31 cellular contexts compared by ENCODE assay signal in the genomic region with DNA sequence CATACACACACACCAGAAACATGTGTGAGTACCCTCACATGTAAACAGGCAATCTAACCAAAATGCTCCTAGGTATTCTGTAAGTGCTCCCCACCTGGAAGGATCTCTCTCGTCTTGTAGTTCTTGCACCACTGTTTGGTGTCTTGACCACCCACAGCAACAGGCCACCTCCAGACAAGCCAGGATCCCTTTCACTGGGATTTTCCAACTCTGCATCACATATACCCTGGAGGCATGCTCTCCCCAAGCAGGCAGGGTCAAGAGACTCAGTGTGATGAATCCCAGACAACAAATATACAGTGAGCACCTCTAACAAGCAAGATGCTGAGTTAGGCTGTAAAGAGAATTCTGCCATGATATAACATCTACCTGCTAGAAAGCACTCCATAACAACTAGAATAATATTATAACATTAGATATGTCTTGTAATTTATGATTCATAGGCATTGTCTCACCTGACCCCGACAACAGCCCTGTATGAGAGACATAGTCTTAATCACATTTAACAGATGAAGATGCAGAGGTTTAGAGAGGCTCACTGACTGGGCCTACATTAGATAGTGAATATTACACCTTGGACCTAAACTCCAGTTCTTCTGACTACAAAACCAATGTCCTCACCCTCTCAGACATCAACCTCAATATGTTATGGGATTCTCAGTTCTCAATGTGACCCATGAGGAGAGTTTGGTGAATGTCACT.
A peak's percentile ranks its signal among the peaks of the same experiment; 100 is the strongest.
DNase-seq lines count a peak whose midpoint lies in the region; ATAC-seq, FAIRE-seq and TF ChIP-seq lines count a peak whose summit lies in the region.
"Had no signal": no experiment of that assay in that cellular context is flagged by ENCODE, and none has a peak within 500 bp of the region (broad histone marks: within the 10 kb centered on the region; RNA-seq: fewer than 3 reads in every experiment).

No MANE protein-coding gene starts in this region.

- peak overlapping the region; percentile 38 for H3K27ac Mint-ChIP-seq in CD8-positive, alpha-beta T cell
- peak overlapping the region; percentile 90 for H3K27ac Mint-ChIP-seq in activated CD8-positive, alpha-beta T cell treated with anti-CD3 and anti-CD28 coated beads, Interleukin-2, amount 10 ng/mL, durations not matched to agents 7 days and 5 days
- peak overlapping the region; percentile 77 to 96 (median 80) for H3K27ac Mint-ChIP-seq in immature natural killer cell
- H3K27ac Mint-ChIP-seq: GM23338; stimulated activated memory B cell treated with anti-CD40 and anti-IgM and Interleukin-4, amounts not matched to agents 10 μg/mL and 1 μg/mL and 100 μg/mL, for 72 hours had no signal

- intact Hi-C loops in CD8-positive, alpha-beta T cell (cut with DNase I, micrococcal nuclease), result no loop called here

- peak overlapping the region; percentile 26; the same call in 1 of the 2 replicates for H3K4me2 ChIP-seq in BLaER1
- H3K4me2 ChIP-seq: GM23338 had no signal

- TF ChIP-seq POLR2A in tibial nerve (IDR thresholded peaks at IDR 0.05), result no peak

- H3K4me1 Mint-ChIP-seq in CD8-positive, alpha-beta T cell (ENCODE audit: low read depth), result peaks cover 20% of the 10 kb centered on the region
- H3K4me1 Mint-ChIP-seq in activated CD8-positive, alpha-beta T cell treated with anti-CD3 and anti-CD28 coated beads, Interleukin-2, amount 10 ng/mL, durations not matched to agents 7 days and 5 days (ENCODE audit: low read depth), result peaks cover 34% of the 10 kb centered on the region
- peaks cover 23 to 30% of the 10 kb centered on the region in 2 donors for H3K4me1 Mint-ChIP-seq in immature natural killer cell
- H3K4me1 Mint-ChIP-seq: GM23338 had no signal

- H4K20me1 ChIP-seq in BLaER1, result no peaks in the 10 kb centered on the region

- FAIRE-seq in RCC 7860 (lab: Jason Lieb, UNC), result no peak
- FAIRE-seq: colon, GM12878, K562, urothelium cell line had no signal

- no peak overlapping the region for H3K9ac ChIP-seq in BLaER1

- CTCF ChIA-PET in CD8-positive, alpha-beta T cell (lab: Charles Lee), result no interaction called here
- CTCF ChIA-PET in activated CD8-positive, alpha-beta T cell treated with anti-CD3 and anti-CD28 coated beads, Interleukin-2, amount 10 ng/mL, durations not matched to agents 7 days and 5 days (lab: Charles Lee), result no interaction called here

- H3K4me1 ChIP-seq in BLaER1 (peaks cover 19% of the 10 kb centered on the region), tibial nerve (no peaks in the 10 kb centered on the region)
- peaks cover 11% of the 10 kb centered on the region for H3K4me1 ChIP-seq in CD8-positive, alpha-beta T cell (ENCODE audit: insufficient read depth, low read length)
- H3K4me1 ChIP-seq: breast epithelium, psoas muscle, sigmoid colon, SJCRH30, suprapubic skin had no signal

- no peak for TF ChIP-seq EP300 in tibial nerve (IDR thresholded peaks at IDR 0.05)

- peaks cover 7% of the 10 kb centered on the region for H3K9me3 Mint-ChIP-seq in CD8-positive, alpha-beta T cell
- H3K9me3 Mint-ChIP-seq in activated CD8-positive, alpha-beta T cell treated with anti-CD3 and anti-CD28 coated beads, Interleukin-2, amount 10 ng/mL, durations not matched to agents 7 days and 5 days (ENCODE audit: insufficient read depth), result peaks cover 17% of the 10 kb centered on the region
- H3K9me3 Mint-ChIP-seq in immature natural killer cell, result peaks cover 0 to 1% (median 0%) of the 10 kb centered on the region in 6 donors

- H3K4me3 Mint-ChIP-seq in CD8-positive, alpha-beta T cell, result no peak overlapping the region
- peak overlapping the region; percentile 12 for H3K4me3 Mint-ChIP-seq in activated CD8-positive, alpha-beta T cell treated with anti-CD3 and anti-CD28 coated beads, Interleukin-2, amount 10 ng/mL, durations not matched to agents 7 days and 5 days
- peak overlapping the region; percentile 27 to 50 (median 35) for H3K4me3 Mint-ChIP-seq in immature natural killer cell
- H3K4me3 Mint-ChIP-seq: GM23338; stimulated activated memory B cell treated with anti-CD40 and anti-IgM and Interleukin-4, amounts not matched to agents 10 μg/mL and 1 μg/mL and 100 μg/mL, for 72 hours had no signal

- no peaks in the 10 kb centered on the region for H3K36me3 ChIP-seq in BLaER1
- no peaks in the 10 kb centered on the region for H3K36me3 ChIP-seq in CD8-positive, alpha-beta T cell (ENCODE audit: insufficient read depth, low read length)
- no peaks in the 10 kb centered on the region for H3K36me3 ChIP-seq in tibial nerve
- H3K36me3 ChIP-seq: breast epithelium, heart right ventricle, sigmoid colon, SJCRH30, suprapubic skin had no signal

- ATAC-seq in CD8-positive, alpha-beta T cell, result no peak
- peak; percentile 7 for ATAC-seq in activated CD8-positive, alpha-beta T cell treated with anti-CD3 and anti-CD28 coated beads, Interleukin-2, amount 10 ng/mL, durations not matched to agents 7 days and 5 days
- ATAC-seq: GM23338; heart right ventricle; K562; Panc1; psoas muscle; stimulated activated memory B cell treated with anti-CD40 and anti-IgM and Interleukin-4, amounts not matched to agents 10 μg/mL and 1 μg/mL and 100 μg/mL, for 72 hours had no signal

- WGBS in tibial nerve, 2 donors, result 87 to 91% methylated on average over 2 of the region's 2 CpGs

- H3K9me3 ChIP-seq in BLaER1 (peaks cover 6% of the 10 kb centered on the region), tibial nerve (no peaks in the 10 kb centered on the region)
- no peaks in the 10 kb centered on the region for H3K9me3 ChIP-seq in CD8-positive, alpha-beta T cell (ENCODE audit: low read length)
- H3K9me3 ChIP-seq: breast epithelium, psoas muscle, sigmoid colon, SJCRH30, suprapubic skin had no signal

- no peaks in the 10 kb centered on the region for H3K27me3 ChIP-seq in BLaER1
- no peaks in the 10 kb centered on the region for H3K27me3 ChIP-seq in CD8-positive, alpha-beta T cell (ENCODE audit: insufficient read depth, low read length)
- H3K27me3 ChIP-seq in tibial nerve, result no peaks in the 10 kb centered on the region
- H3K27me3 ChIP-seq: breast epithelium, heart right ventricle, sigmoid colon, SJCRH30, suprapubic skin had no signal

- no peak overlapping the region for H3K27ac ChIP-seq in BLaER1
- H3K27ac ChIP-seq in CD8-positive, alpha-beta T cell (ENCODE audit: low read depth, low read length), result no peak overlapping the region
- no peak overlapping the region for H3K27ac ChIP-seq in tibial nerve
- H3K27ac ChIP-seq: breast epithelium, psoas muscle, sigmoid colon, SJCRH30, suprapubic skin had no signal

- POLR2A ChIA-PET in CD8-positive, alpha-beta T cell (lab: Charles Lee), result no interaction called here
- POLR2A ChIA-PET in activated CD8-positive, alpha-beta T cell treated with anti-CD3 and anti-CD28 coated beads, Interleukin-2, amount 10 ng/mL, durations not matched to agents 7 days and 5 days (lab: Charles Lee), result no interaction called here

- no peaks in the 10 kb centered on the region for H3K36me3 Mint-ChIP-seq in CD8-positive, alpha-beta T cell
- H3K36me3 Mint-ChIP-seq in activated CD8-positive, alpha-beta T cell treated with anti-CD3 and anti-CD28 coated beads, Interleukin-2, amount 10 ng/mL, durations not matched to agents 7 days and 5 days (ENCODE audit: low read depth), result peaks cover 32% of the 10 kb centered on the region
- peaks cover 4 to 5% (median 4%) of the 10 kb centered on the region in 3 donors for H3K36me3 Mint-ChIP-seq in immature natural killer cell
- H3K36me3 Mint-ChIP-seq: stimulated activated memory B cell treated with anti-CD40 and anti-IgM and Interleukin-4, amounts not matched to agents 10 μg/mL and 1 μg/mL and 100 μg/mL, for 72 hours had no signal

- H3K4me3 ChIP-seq in BLaER1, result no peak overlapping the region
- no peak overlapping the region for H3K4me3 ChIP-seq in CD8-positive, alpha-beta T cell (ENCODE audit: low read depth, low read length)
- H3K4me3 ChIP-seq in tibial nerve, result no peak overlapping the region
- H3K4me3 ChIP-seq: breast epithelium, GM12878, GM23338, heart right ventricle, K562, psoas muscle, sigmoid colon, SJCRH30, suprapubic skin had no signal

- DNase-seq in CD8-positive, alpha-beta T cell, result no peak
- no peak for DNase-seq in activated CD8-positive, alpha-beta T cell treated with anti-CD3 and anti-CD28 coated beads, Interleukin-2, amount 10 ng/mL, durations not matched to agents 7 days and 5 days
- DNase-seq in immature natural killer cell, result no peak
- no peak for DNase-seq in RCC 7860 (ENCODE audit: low spot score)
- DNase-seq in SIG-M5 treated with dmso at 0.1 percent for 504 hours (lab: John Stamatoyannopoulos, UW; ENCODE audit: unreplicated experiment), result no peak
- DNase-seq in tibial nerve (ENCODE audit: low spot score in 2 of 2), result no peak
- DNase-seq: activated naive CD4-positive, alpha-beta T cell treated with anti-CD3 and anti-CD28 coated beads, Interleukin-2, amount 50 U/mL, for 16 hours; activated T-cell treated with anti-CD3 and anti-CD28 coated beads, Interleukin-2, amount 50 U/mL, for 48 hours; C1 segment of cervical spinal cord; Calu3; effector CD4-positive, alpha-beta T cell; foreskin fibroblast; heart right ventricle; NCI-H1417 treated with DMSO at 0.1 percent for 48 hours; NCI-H2081; NCI-H2227 treated with DMSO at 0.1 percent for 48 hours; NCI-H69; psoas muscle; sigmoid colon; SJCRH30; stimulated activated CD4-positive, alpha-beta T cell treated with anti-CD3 and anti-CD28 coated beads, Interleukin-4, amount 100 ng/mL, for 24 hours had no signal

- TF ChIP-seq CTCF in CD8-positive, alpha-beta T cell (IDR thresholded peaks at IDR 0.05), result no peak
- TF ChIP-seq CTCF in tibial nerve (IDR thresholded peaks at IDR 0.05), result no peak

- no peaks in the 10 kb centered on the region for H3K27me3 Mint-ChIP-seq in CD8-positive, alpha-beta T cell (ENCODE audit: low read depth)
- no peaks in the 10 kb centered on the region for H3K27me3 Mint-ChIP-seq in activated CD8-positive, alpha-beta T cell treated with anti-CD3 and anti-CD28 coated beads, Interleukin-2, amount 10 ng/mL, durations not matched to agents 7 days and 5 days (ENCODE audit: low read depth)
- peaks cover 0 to 5% (median 2%) of the 10 kb centered on the region in 3 donors for H3K27me3 Mint-ChIP-seq in immature natural killer cell (ENCODE audit: low read depth in 3 of 3)
- H3K27me3 Mint-ChIP-seq: stimulated activated memory B cell treated with anti-CD40 and anti-IgM and Interleukin-4, amounts not matched to agents 10 μg/mL and 1 μg/mL and 100 μg/mL, for 72 hours had no signal

Comparison
In these comparisons a context has a peak if more than half of its experiments do, and no peak if none do; other contexts are left out.
1. H3K27ac Mint-ChIP-seq: peak in every context shown above with its lines; median percentile 90 in activated CD8-positive, alpha-beta T cell treated with anti-CD3 and anti-CD28 coated beads, Interleukin-2, amount 10 ng/mL, durations not matched to agents 7 days and 5 days; 80 in immature natural killer cell; 38 in CD8-positive, alpha-beta T cell.